8 cellular contexts compared by ENCODE assay signal in the genomic region with DNA sequence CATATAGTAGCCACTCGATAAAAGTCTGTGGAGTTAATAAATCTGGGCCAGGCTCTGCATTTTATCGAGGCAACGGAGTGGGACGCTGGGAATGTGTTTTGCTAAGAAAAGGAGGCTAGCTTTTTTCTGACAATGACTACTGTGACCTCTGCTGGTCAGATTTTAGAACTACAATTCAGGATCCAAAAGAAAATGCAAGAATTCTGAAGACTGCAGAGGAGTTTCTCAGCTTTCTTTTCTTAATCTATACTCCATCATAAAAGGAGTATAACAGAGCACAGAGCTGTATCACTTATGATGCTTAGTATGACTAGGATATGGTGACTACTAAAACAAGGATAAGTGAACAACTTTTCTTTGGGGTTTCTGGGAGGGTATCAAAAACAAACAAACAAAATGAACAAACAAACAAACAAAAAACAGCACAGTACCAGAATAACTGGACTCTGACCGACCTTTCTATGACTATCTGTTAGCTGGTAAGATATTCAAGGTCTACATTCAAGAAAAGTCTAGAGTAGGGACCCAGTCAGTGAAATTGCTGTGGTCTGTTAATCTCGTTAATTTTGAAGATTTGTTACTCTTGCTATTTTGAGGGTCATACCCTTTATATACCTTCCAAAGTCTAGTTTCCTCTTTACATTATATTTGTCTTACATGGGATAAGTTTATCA. TPM values are rescaled to one million over a fixed set of nuclear protein-coding genes. Genes with fewer than 3 reads are reported as not detected.
DNase-seq lines count a peak whose midpoint lies in the region; ATAC-seq, FAIRE-seq and TF ChIP-seq lines count a peak whose summit lies in the region.

No MANE protein-coding gene starts in this region.

- WGBS in ovary, 3 donors, result 19 to 24% (median 20%) methylated on average over 6 of the region's 6 CpGs

- H3K27me3 ChIP-seq in MG63 (peaks cover 63% of the 10 kb centered on the region), ovary (no peaks in the 10 kb centered on the region)

- H3K27ac ChIP-seq in 22Rv1 (no peak overlapping the region), ovary (no peak overlapping the region)

- H3K4me1 Mint-ChIP-seq in activated CD8-positive, alpha-beta memory T cell treated with anti-CD3 and anti-CD28 coated beads, Interleukin-2, amount 10 ng/mL, durations not matched to agents 7 days and 5 days, result no peaks in the 10 kb centered on the region

- CTCF ChIA-PET in activated CD8-positive, alpha-beta memory T cell treated with anti-CD3 and anti-CD28 coated beads, Interleukin-2, amount 10 ng/mL, durations not matched to agents 7 days and 5 days (lab: Charles Lee), result interaction anchor here (0.7 to 2.3 kb wide), 11 partner anchors 10 to 304 kb away, joined by 3 to 10 read pairs (median 5); a partner anchor contains a TSS

- H3K4me3 ChIP-seq in MG63, result no peak overlapping the region
- no peak overlapping the region for H3K4me3 ChIP-seq in fibroblast of the aortic adventitia (ENCODE audit: low read depth, low read length)
- H3K4me3 ChIP-seq in ovary, result no peak overlapping the region

- H3K27me3 Mint-ChIP-seq in activated CD8-positive, alpha-beta memory T cell treated with anti-CD3 and anti-CD28 coated beads, Interleukin-2, amount 10 ng/mL, durations not matched to agents 7 days and 5 days, result peaks cover 29% of the 10 kb centered on the region

- TF ChIP-seq CTCF in 22Rv1 (IDR thresholded peaks at IDR 0.05), result peak; percentile 82
- peak; percentile 72 for TF ChIP-seq CTCF in fibroblast of the aortic adventitia (IDR thresholded peaks at IDR 0.05; ENCODE audit: insufficient read depth, low read length)
- peak in 2 of 3 donors; percentile 31 to 42 for TF ChIP-seq CTCF in ovary (IDR thresholded peaks at IDR 0.05)

- peak; percentile 39 for FAIRE-seq in G401.6 (lab: Jason Lieb, UNC)

- H3K9me3 Mint-ChIP-seq in activated CD8-positive, alpha-beta memory T cell treated with anti-CD3 and anti-CD28 coated beads, Interleukin-2, amount 10 ng/mL, durations not matched to agents 7 days and 5 days (ENCODE audit: low read depth), result no peaks in the 10 kb centered on the region

- H3K4me3 Mint-ChIP-seq in activated CD8-positive, alpha-beta memory T cell treated with anti-CD3 and anti-CD28 coated beads, Interleukin-2, amount 10 ng/mL, durations not matched to agents 7 days and 5 days, result no peak overlapping the region

- no peak for TF ChIP-seq POLR2A in ovary (IDR thresholded peaks at IDR 0.05)

- H3K4me1 ChIP-seq in ovary (ENCODE audit: insufficient read depth), result no peaks in the 10 kb centered on the region

- DNase-seq in MG63 (peak; percentile 76), SKM-1 (lab: John Stamatoyannopoulos, UW; ENCODE audit: unreplicated experiment) (peak; percentile 49), fibroblast of the aortic adventitia (ENCODE audit: low read depth) (peak; percentile 78), ovary (peak in 1 of 5 donors; percentile 18), SHP77 treated with DMSO at 0.1 percent for 48 hours (lab: John Stamatoyannopoulos, UW) (no peak)
- DNase-seq in activated CD8-positive, alpha-beta memory T cell treated with anti-CD3 and anti-CD28 coated beads, Interleukin-2, amount 10 ng/mL, durations not matched to agents 7 days and 5 days, result no peak

- H3K36me3 ChIP-seq in MG63 (no peaks in the 10 kb centered on the region), ovary (no peaks in the 10 kb centered on the region)

- ATAC-seq in activated CD8-positive, alpha-beta memory T cell treated with anti-CD3 and anti-CD28 coated beads, Interleukin-2, amount 10 ng/mL, durations not matched to agents 7 days and 5 days, result no peak

- no peaks in the 10 kb centered on the region for H3K36me3 Mint-ChIP-seq in activated CD8-positive, alpha-beta memory T cell treated with anti-CD3 and anti-CD28 coated beads, Interleukin-2, amount 10 ng/mL, durations not matched to agents 7 days and 5 days

- H3K9me3 ChIP-seq in MG63 (no peaks in the 10 kb centered on the region), ovary (no peaks in the 10 kb centered on the region)

- intact Hi-C loops in ovary (cut with DNase I), result no loop called here

- no peak for TF ChIP-seq EP300 in ovary (IDR thresholded peaks at IDR 0.05)

- no peak overlapping the region for H3K27ac Mint-ChIP-seq in activated CD8-positive, alpha-beta memory T cell treated with anti-CD3 and anti-CD28 coated beads, Interleukin-2, amount 10 ng/mL, durations not matched to agents 7 days and 5 days

RNA-seq across cellular contexts. Expression of a gene that starts 46.2 kb away (rescaled TPM):
- not detected in 2 replicates for total RNA-seq in MG63 (2014; rRNA removed; shearing (Covaris generic); ENCODE audit: low replicate concordance)
- total RNA-seq in fibroblast of the aortic adventitia (ENCODE audit: low replicate concordance) (not detected in 2 replicates), ovary (not detected)
- not detected for polyA plus RNA-seq in ovary
- not detected for total RNA-seq in activated CD8-positive, alpha-beta memory T cell treated with anti-CD3 and anti-CD28 coated beads, Interleukin-2, amount 10 ng/mL, durations not matched to agents 7 days and 5 days

Comparison
In these comparisons a context has a peak if more than half of its experiments do, and no peak if none do; other contexts are left out.
1. DNase-seq: peak in MG63 (single experiment), SKM-1 (single experiment) and fibroblast of the aortic adventitia (single experiment); none in SHP77 treated with DMSO at 0.1 percent for 48 hours (single experiment) and activated CD8-positive, alpha-beta memory T cell treated with anti-CD3 and anti-CD28 coated beads, Interleukin-2, amount 10 ng/mL, durations not matched to agents 7 days and 5 days (single experiment).
2. Peak in every context shown above with its lines, with median percentiles within 50 percentile points of each other: CTCF ChIP-seq.